Comparison of ENCODE assay signal across 9 cellular contexts in the genomic region with DNA sequence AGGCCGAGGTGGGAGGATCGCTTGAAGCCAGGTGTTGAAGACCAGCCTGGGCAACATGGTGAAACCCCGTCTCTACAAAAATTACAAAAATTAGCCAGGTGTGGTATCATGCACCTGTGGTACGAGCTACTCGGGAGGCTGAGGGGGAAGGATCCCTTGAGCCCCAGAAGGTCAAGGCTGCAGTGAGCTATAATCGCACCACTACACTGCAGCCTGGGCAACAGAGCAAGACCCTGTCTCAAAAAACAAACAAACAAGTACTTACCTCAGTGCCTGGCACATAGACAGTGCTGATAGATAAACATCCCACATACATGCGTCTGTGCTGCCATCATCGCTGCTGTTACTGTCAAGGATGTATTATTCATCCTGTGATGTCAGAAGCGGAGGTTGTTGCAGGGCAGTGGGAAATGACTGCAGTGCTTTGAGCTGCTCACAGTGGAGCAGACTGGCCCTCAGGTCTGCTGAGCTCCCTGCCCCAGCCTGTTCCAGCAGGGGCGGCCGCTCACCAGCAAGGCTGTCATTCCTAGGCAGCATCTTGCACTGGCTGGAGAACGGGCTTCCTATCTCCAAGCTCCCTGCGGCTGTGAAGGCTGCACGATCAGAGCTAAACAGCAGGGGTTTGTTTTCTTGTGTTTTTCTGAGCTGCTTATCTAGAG. TPM values are rescaled to one million over a fixed set of nuclear protein-coding genes. Genes with fewer than 3 reads are reported as not detected.
DNase-seq lines count a peak whose midpoint lies in the region; ATAC-seq and TF ChIP-seq lines count a peak whose summit lies in the region.
"Had no signal": no experiment of that assay in that cellular context is flagged by ENCODE, and none has a peak within 500 bp of the region (broad histone marks: within the 10 kb centered on the region; RNA-seq: fewer than 3 reads in every experiment).

No MANE protein-coding gene starts in this region.

- H3K36me3 ChIP-seq in GM23338 (ENCODE audit: insufficient read depth) (no peaks in the 10 kb centered on the region), vagina (no peaks in the 10 kb centered on the region)

- H3K4me2 ChIP-seq in GM23338 = no peak overlapping the region

- no peak for TF ChIP-seq POLR2A in vagina (IDR thresholded peaks at IDR 0.05)

- H3K27me3 Mint-ChIP-seq in GM23338 (ENCODE audit: insufficient read depth, low read depth, poor library complexity) = peaks cover 36% of the 10 kb centered on the region
- H3K27me3 Mint-ChIP-seq: activated naive CD8-positive, alpha-beta T cell had no signal

- H2AFZ ChIP-seq in GM23338 = no peak overlapping the region

- H3K4me1 ChIP-seq in GM23338 (ENCODE audit: insufficient read depth) (peaks cover 12% of the 10 kb centered on the region), vagina (peaks cover 53% of the 10 kb centered on the region)

- H3K9me2 ChIP-seq in GM23338 (ENCODE audit: insufficient read depth) = no peaks in the 10 kb centered on the region

- ATAC-seq in GM23338 (peak; percentile 85), GM21737 (IDR thresholded peaks at IDR 0.05; ENCODE audit: unreplicated experiment) (no peak), HG03025 (IDR thresholded peaks at IDR 0.05; ENCODE audit: low FRiP score, unreplicated experiment) (no peak)

- H3K27me3 ChIP-seq in GM23338 (ENCODE audit: insufficient read depth) (peaks cover 29% of the 10 kb centered on the region), vagina (no peaks in the 10 kb centered on the region)

- peaks cover 3% of the 10 kb centered on the region; the same call in 2 of the 3 replicates for H3K36me3 Mint-ChIP-seq in GM23338 (ENCODE audit: low read depth)
- H3K36me3 Mint-ChIP-seq: activated naive CD8-positive, alpha-beta T cell had no signal

- no peak overlapping the region for H3K4me3 Mint-ChIP-seq in GM23338
- H3K4me3 Mint-ChIP-seq: activated naive CD8-positive, alpha-beta T cell had no signal

- 0 out of 2 replicates have a peak, but pooled peaks cover 3% of the 10 kb centered on the region for H3F3A ChIP-seq in GM23338 (replicated peaks; ENCODE audit: low read depth)

- TF ChIP-seq CTCF in GM23338 (conservative IDR thresholded peaks at IDR 0.05; ENCODE audit: low read depth in 2 of 2) (no peak), fibroblast of villous mesenchyme (IDR thresholded peaks at IDR 0.05; ENCODE audit: insufficient read depth, low read depth, low read length) (peak; percentile 7), vagina (IDR thresholded peaks at IDR 0.05) (no peak)

- DNase-seq in GM23338 (ENCODE audit: low spot score) (no peak), RKO (ENCODE audit: low spot score) (peak; percentile 23), fibroblast of villous mesenchyme (ENCODE audit: low read depth) (peak; percentile 96), retina (peak; percentile 22), vagina (ENCODE audit: extremely low spot score in 2 of 2) (no peak)
- DNase-seq: MV-4-11 had no signal

- peaks cover 3% of the 10 kb centered on the region; the same call in 2 of the 3 replicates for H3K9me3 Mint-ChIP-seq in GM23338

- intact Hi-C loops in vagina (cut with DNase I) = no loop called here

- H3K4me3 ChIP-seq in GM23338 (no peak overlapping the region), fibroblast of villous mesenchyme (ENCODE audit: low read depth, low read length) (no peak overlapping the region), vagina (no peak overlapping the region)

- peaks cover 75% of the 10 kb centered on the region for H4K20me1 ChIP-seq in GM23338 (replicated peaks; ENCODE audit: insufficient read depth)

- H3K9me3 ChIP-seq in vagina = no peaks in the 10 kb centered on the region

- H3K27ac Mint-ChIP-seq in GM23338 = no peak overlapping the region

- H3K4me1 Mint-ChIP-seq in GM23338 = peaks cover 23% of the 10 kb centered on the region

- peaks cover 59% of the 10 kb centered on the region for H3K79me2 ChIP-seq in GM23338 (replicated peaks; ENCODE audit: insufficient read depth)

- no peak overlapping the region for H3K27ac ChIP-seq in GM23338 (ENCODE audit: low read depth)
- H3K27ac ChIP-seq in vagina = no peak overlapping the region

TF ChIP-seq in GM23338, 12 proteins besides CTCF, POLR2A, EP300 and RAD21 (continues in another document):
- TF ChIP-seq EZH2phosphoT487 (IDR thresholded peaks at IDR 0.05; ENCODE audit: unreplicated experiment) (no peak), ZNF114 (CRISPR knock-in tag; IDR thresholded peaks at IDR 0.05) (no peak), POLR2AphosphoS5 (IDR thresholded peaks at IDR 0.05; ENCODE audit: low read depth) (no peak), JUNB (IDR thresholded peaks at IDR 0.05; ENCODE audit: unreplicated experiment) (no peak), NANOG (IDR thresholded peaks at IDR 0.05; ENCODE audit: borderline replicate concordance) (no peak), EZH2 (IDR thresholded peaks at IDR 0.05; ENCODE audit: low read depth, unreplicated experiment) (no peak), CREB1 (CRISPR knock-in tag; IDR thresholded peaks at IDR 0.05; ENCODE audit: low read depth) (no peak), ZNF331 (CRISPR knock-in tag; IDR thresholded peaks at IDR 0.05; ENCODE audit: low read depth) (no peak)
- TF ChIP-seq, protein P1, sequence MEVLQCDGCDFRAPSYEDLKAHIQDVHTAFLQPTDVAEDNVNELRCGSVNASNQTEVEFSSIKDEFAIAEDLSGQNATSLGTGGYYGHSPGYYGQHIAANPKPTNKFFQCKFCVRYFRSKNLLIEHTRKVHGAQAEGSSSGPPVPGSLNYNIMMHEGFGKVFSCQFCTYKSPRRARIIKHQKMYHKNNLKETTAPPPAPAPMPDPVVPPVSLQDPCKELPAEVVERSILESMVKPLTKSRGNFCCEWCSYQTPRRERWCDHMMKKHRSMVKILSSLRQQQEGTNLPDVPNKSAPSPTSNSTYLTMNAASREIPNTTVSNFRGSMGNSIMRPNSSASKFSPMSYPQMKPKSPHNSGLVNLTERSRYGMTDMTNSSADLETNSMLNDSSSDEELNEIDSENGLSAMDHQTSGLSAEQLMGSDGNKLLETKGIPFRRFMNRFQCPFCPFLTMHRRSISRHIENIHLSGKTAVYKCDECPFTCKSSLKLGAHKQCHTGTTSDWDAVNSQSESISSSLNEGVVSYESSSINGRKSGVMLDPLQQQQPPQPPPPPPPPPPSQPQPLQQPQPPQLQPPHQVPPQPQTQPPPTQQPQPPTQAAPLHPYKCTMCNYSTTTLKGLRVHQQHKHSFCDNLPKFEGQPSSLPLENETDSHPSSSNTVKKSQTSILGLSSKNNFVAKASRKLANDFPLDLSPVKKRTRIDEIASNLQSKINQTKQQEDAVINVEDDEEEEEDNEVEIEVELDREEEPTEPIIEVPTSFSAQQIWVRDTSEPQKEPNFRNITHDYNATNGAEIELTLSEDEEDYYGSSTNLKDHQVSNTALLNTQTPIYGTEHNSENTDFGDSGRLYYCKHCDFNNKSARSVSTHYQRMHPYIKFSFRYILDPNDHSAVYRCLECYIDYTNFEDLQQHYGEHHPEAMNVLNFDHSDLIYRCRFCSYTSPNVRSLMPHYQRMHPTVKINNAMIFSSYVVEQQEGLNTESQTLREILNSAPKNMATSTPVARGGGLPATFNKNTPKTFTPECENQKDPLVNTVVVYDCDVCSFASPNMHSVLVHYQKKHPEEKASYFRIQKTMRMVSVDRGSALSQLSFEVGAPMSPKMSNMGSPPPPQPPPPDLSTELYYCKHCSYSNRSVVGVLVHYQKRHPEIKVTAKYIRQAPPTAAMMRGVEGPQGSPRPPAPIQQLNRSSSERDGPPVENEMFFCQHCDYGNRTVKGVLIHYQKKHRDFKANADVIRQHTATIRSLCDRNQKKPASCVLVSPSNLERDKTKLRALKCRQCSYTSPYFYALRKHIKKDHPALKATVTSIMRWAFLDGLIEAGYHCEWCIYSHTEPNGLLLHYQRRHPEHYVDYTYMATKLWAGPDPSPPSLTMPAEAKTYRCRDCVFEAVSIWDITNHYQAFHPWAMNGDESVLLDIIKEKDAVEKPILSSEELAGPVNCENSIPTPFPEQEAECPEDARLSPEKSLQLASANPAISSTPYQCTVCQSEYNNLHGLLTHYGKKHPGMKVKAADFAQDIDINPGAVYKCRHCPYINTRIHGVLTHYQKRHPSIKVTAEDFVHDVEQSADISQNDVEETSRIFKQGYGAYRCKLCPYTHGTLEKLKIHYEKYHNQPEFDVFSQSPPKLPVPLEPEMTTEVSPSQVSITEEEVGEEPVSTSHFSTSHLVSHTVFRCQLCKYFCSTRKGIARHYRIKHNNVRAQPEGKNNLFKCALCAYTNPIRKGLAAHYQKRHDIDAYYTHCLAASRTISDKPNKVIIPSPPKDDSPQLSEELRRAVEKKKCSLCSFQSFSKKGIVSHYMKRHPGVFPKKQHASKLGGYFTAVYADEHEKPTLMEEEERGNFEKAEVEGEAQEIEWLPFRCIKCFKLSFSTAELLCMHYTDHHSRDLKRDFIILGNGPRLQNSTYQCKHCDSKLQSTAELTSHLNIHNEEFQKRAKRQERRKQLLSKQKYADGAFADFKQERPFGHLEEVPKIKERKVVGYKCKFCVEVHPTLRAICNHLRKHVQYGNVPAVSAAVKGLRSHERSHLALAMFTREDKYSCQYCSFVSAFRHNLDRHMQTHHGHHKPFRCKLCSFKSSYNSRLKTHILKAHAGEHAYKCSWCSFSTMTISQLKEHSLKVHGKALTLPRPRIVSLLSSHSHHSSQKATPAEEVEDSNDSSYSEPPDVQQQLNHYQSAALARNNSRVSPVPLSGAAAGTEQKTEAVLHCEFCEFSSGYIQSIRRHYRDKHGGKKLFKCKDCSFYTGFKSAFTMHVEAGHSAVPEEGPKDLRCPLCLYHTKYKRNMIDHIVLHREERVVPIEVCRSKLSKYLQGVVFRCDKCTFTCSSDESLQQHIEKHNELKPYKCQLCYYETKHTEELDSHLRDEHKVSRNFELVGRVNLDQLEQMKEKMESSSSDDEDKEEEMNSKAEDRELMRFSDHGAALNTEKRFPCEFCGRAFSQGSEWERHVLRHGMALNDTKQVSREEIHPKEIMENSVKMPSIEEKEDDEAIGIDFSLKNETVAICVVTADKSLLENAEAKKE (CRISPR knock-in tag; IDR thresholded peaks at IDR 0.05) = no peak

RNA-seq across cellular contexts. Expression of a gene that starts 18.6 kb away (rescaled TPM):
- total RNA-seq in GM23338 (2014; rRNA removed; shearing (Covaris generic)) = 12.7 and 13.9 TPM in 2 replicates
- 2.0 and 2.3 TPM in 2 replicates for polyA plus RNA-seq in GM23338 (2016; fragmentation: Nextera tagmentation; extraction: Ambion mirVana)
- total RNA-seq in fibroblast of villous mesenchyme = 30.6 and 32.8 TPM in 2 replicates
- 28.5 TPM for total RNA-seq in vagina

Comparison
In these comparisons a context has a peak if more than half of its experiments do, and no peak if none do; other contexts are left out.
1. DNase-seq: peak in RKO (single experiment), fibroblast of villous mesenchyme (single experiment) and retina (single experiment); none in GM23338 (single experiment) and vagina (0 of 2).